27 cellular contexts compared by ENCODE assay signal in genomic region chr6:33078442-33078841, GRCh38. TPM values are rescaled to one million over a fixed set of nuclear protein-coding genes. Genes with fewer than 3 reads are reported as not detected.
DNase-seq lines count a peak whose midpoint lies in the region; ATAC-seq, FAIRE-seq and TF ChIP-seq lines count a peak whose summit lies in the region.
"Had no signal": no experiment of that assay in that cellular context is flagged by ENCODE, and none has a peak within 500 bp of the region (broad histone marks: within the 10 kb centered on the region; RNA-seq: fewer than 3 reads in every experiment).

No MANE protein-coding gene starts in this region.

- H3K27ac ChIP-seq in HEK293 (ENCODE audit: extremely low read depth, low read depth, low read length) (no peak overlapping the region), neural progenitor cell (no peak overlapping the region)
- H3K27ac ChIP-seq: brain microvascular endothelial cell, gastrocnemius medialis, parathyroid adenoma, thyroid gland had no signal

- H3K9me3 ChIP-seq in HEK293 (ENCODE audit: control insufficient read depth, insufficient read depth, low read depth, low read length) (no peaks in the 10 kb centered on the region), neural progenitor cell (ENCODE audit: low read depth) (no peaks in the 10 kb centered on the region)
- H3K9me3 ChIP-seq: gastrocnemius medialis, thyroid gland had no signal

- H3K27me3 ChIP-seq in neural progenitor cell: peaks cover 12% of the 10 kb centered on the region
- H3K27me3 ChIP-seq: brain microvascular endothelial cell, thyroid gland had no signal

- intact Hi-C loops in CD14-positive monocyte (cut with micrococcal nuclease): no loop called here

- H3K9me3 Mint-ChIP-seq in CD14-positive monocyte (no peaks in the 10 kb centered on the region), neural progenitor cell (no peaks in the 10 kb centered on the region)
- no peaks in the 10 kb centered on the region for H3K9me3 Mint-ChIP-seq in central memory CD8-positive, alpha-beta T cell
- H3K9me3 Mint-ChIP-seq: natural killer cell treated with Interleukin-12 subunit alpha and Interleukin-12 subunit beta and Interleukin-15 and Interleukin-18, amount 100 ng/mL, for 72 hours had no signal

- no peaks in the 10 kb centered on the region for H3K79me2 ChIP-seq in neural progenitor cell (ENCODE audit: low read depth)
- H3K79me2 ChIP-seq: parathyroid adenoma had no signal

- CTCF ChIA-PET in HEK293 (lab: Yijun Ruan, JAX): interaction anchor here (0.6 to 1.3 kb wide), 5 partner anchors 21 to 306 kb away, joined by 3 to 4 read pairs (median 3); no protein-coding TSS in a partner anchor

- H3F3A ChIP-seq in neural progenitor cell (ENCODE audit: low read depth): peaks cover 10% of the 10 kb centered on the region

- POLR2A ChIA-PET in HEK293 (lab: Yijun Ruan, JAX): no interaction called here

- TF ChIP-seq CTCF in CD14-positive monocyte (IDR thresholded peaks at IDR 0.05): no peak
- no peak for TF ChIP-seq CTCF in HEK293 (tag by site-specific recombination; IDR thresholded peaks at IDR 0.05)
- TF ChIP-seq CTCF in neural progenitor cell (IDR thresholded peaks at IDR 0.05): no peak

- no peaks in the 10 kb centered on the region for H4K20me1 ChIP-seq in neural progenitor cell (ENCODE audit: low read depth)

- H3K27me3 Mint-ChIP-seq in CD14-positive monocyte (ENCODE audit: low read depth in 3 of 3) (peaks cover 0 to 4% (median 2%) of the 10 kb centered on the region in 3 donors), neural progenitor cell (ENCODE audit: insufficient read depth, low read depth) (peaks cover 15% of the 10 kb centered on the region)
- H3K27me3 Mint-ChIP-seq in central memory CD8-positive, alpha-beta T cell: no peaks in the 10 kb centered on the region
- H3K27me3 Mint-ChIP-seq: natural killer cell treated with Interleukin-12 subunit alpha and Interleukin-12 subunit beta and Interleukin-15 and Interleukin-18, amount 100 ng/mL, for 72 hours had no signal

- H3K9ac ChIP-seq in neural progenitor cell: no peak overlapping the region
- H3K9ac ChIP-seq: parathyroid adenoma had no signal

- H3K4me3 ChIP-seq in HEK293 (ENCODE audit: low read depth, low read length) (no peak overlapping the region), neural progenitor cell (no peak overlapping the region)
- H3K4me3 ChIP-seq: gastrocnemius medialis, thyroid gland had no signal

- H3K27ac Mint-ChIP-seq in CD14-positive monocyte (peak overlapping the region in 5 of 7 donors; percentile 69 to 85 (median 73)), neural progenitor cell (no peak overlapping the region)
- H3K27ac Mint-ChIP-seq in central memory CD8-positive, alpha-beta T cell (ENCODE audit: low read depth): peak overlapping the region; percentile 98
- H3K27ac Mint-ChIP-seq: activated CD4-positive, alpha-beta T cell treated with anti-CD3 and anti-CD28 coated beads for 36 hours; activated CD8-positive, alpha-beta T cell treated with anti-CD3 and anti-CD28 coated beads, Interleukin-2, amount 10 ng/mL, durations not matched to agents 7 days and 5 days had no signal

- no peak overlapping the region for H3K4me2 ChIP-seq in neural progenitor cell

- H2AFZ ChIP-seq in neural progenitor cell (replicated peaks): no peak overlapping the region
- H2AFZ ChIP-seq: parathyroid adenoma had no signal

- H3K36me3 Mint-ChIP-seq in CD14-positive monocyte: peaks cover 55 to 64% of the 10 kb centered on the region in 2 donors
- H3K36me3 Mint-ChIP-seq in central memory CD8-positive, alpha-beta T cell (ENCODE audit: insufficient read depth): peaks cover 46% of the 10 kb centered on the region
- H3K36me3 Mint-ChIP-seq in neural progenitor cell: no peaks in the 10 kb centered on the region
- H3K36me3 Mint-ChIP-seq: natural killer cell treated with Interleukin-12 subunit alpha and Interleukin-12 subunit beta and Interleukin-15 and Interleukin-18, amount 100 ng/mL, for 72 hours had no signal

- H3K4me1 ChIP-seq in HEK293 (ENCODE audit: control insufficient read depth, insufficient read depth, low read length): peaks cover 5% of the 10 kb centered on the region
- H3K4me1 ChIP-seq in neural progenitor cell: no peaks in the 10 kb centered on the region
- H3K4me1 ChIP-seq: parathyroid adenoma had no signal

- FAIRE-seq in urothelium cell line (lab: Jason Lieb, UNC): no peak

- peaks cover 71% of the 10 kb centered on the region for H3K4me1 Mint-ChIP-seq in CD14-positive monocyte
- peaks cover 84% of the 10 kb centered on the region for H3K4me1 Mint-ChIP-seq in central memory CD8-positive, alpha-beta T cell
- peaks cover 35% of the 10 kb centered on the region for H3K4me1 Mint-ChIP-seq in neural progenitor cell

- no peak for DNase-seq in CD14-positive monocyte (ENCODE audit: low spot score)
- DNase-seq in central memory CD8-positive, alpha-beta T cell (ENCODE audit: low spot score in 2 of 2): no peak
- no peak for DNase-seq in neural progenitor cell (ENCODE audit: low spot score)
- DNase-seq in germinal center (ENCODE audit: low spot score): no peak
- DNase-seq in urothelium cell line (ENCODE audit: low spot score): no peak
- DNase-seq: activated CD4-positive, alpha-beta T cell treated with anti-CD3 and anti-CD28 coated beads for 36 hours; activated CD8-positive, alpha-beta T cell treated with anti-CD3 and anti-CD28 coated beads, Interleukin-2, amount 10 ng/mL, durations not matched to agents 7 days and 5 days; activated naive CD4-positive, alpha-beta T cell treated with anti-CD3 and anti-CD28 coated beads, Interleukin-2, amount 50 U/mL, for 16 hours; AML-193; amygdala; brain microvascular endothelial cell; gastrocnemius medialis; GDM1; H7; midbrain; NCI-H1417 treated with DMSO at 0.1 percent for 48 hours; NCI-H2029 treated with DMSO at 0.1 percent for 48 hours; NCI-H226; NCI-H526 treated with DMSO at 0.1 percent for 48 hours; NK-92 treated with Interleukin-12 subunit alpha and Interleukin-12 subunit beta, amount 100 ng/mL, for 24 hours; Right ventricle myocardium superior; thyroid gland had no signal

- no peaks in the 10 kb centered on the region for H3K36me3 ChIP-seq in HEK293 (ENCODE audit: control insufficient read depth in 2 of 2, insufficient read depth in 1 of 2, low read length in 2 of 2)
- H3K36me3 ChIP-seq in neural progenitor cell: no peaks in the 10 kb centered on the region
- H3K36me3 ChIP-seq: brain microvascular endothelial cell, gastrocnemius medialis, thyroid gland had no signal

- ATAC-seq in central memory CD8-positive, alpha-beta T cell (replicated peaks; ENCODE audit: extremely low read depth, poor library complexity, severe bottlenecking): no peak
- no peak for ATAC-seq in GM19397 (IDR thresholded peaks at IDR 0.05; ENCODE audit: unreplicated experiment)
- no peak for ATAC-seq in HG03025 (IDR thresholded peaks at IDR 0.05; ENCODE audit: low FRiP score, unreplicated experiment)
- ATAC-seq: activated CD4-positive, alpha-beta T cell treated with anti-CD3 and anti-CD28 coated beads for 36 hours; activated CD8-positive, alpha-beta T cell treated with anti-CD3 and anti-CD28 coated beads, Interleukin-2, amount 10 ng/mL, durations not matched to agents 7 days and 5 days; gastrocnemius medialis; natural killer cell treated with Interleukin-12 subunit alpha and Interleukin-12 subunit beta and Interleukin-15 and Interleukin-18, amount 100 ng/mL, for 72 hours had no signal

- peak overlapping the region; percentile 92 to 96 for H3K4me3 Mint-ChIP-seq in CD14-positive monocyte
- peak overlapping the region; percentile 86 for H3K4me3 Mint-ChIP-seq in central memory CD8-positive, alpha-beta T cell
- H3K4me3 Mint-ChIP-seq in neural progenitor cell: peak overlapping the region; percentile 64
- H3K4me3 Mint-ChIP-seq: activated CD4-positive, alpha-beta T cell treated with anti-CD3 and anti-CD28 coated beads for 36 hours; activated CD8-positive, alpha-beta T cell treated with anti-CD3 and anti-CD28 coated beads, Interleukin-2, amount 10 ng/mL, durations not matched to agents 7 days and 5 days had no signal

TF ChIP-seq in HEK293, 187 proteins besides CTCF, POLR2A, EP300 and RAD21:
- TF ChIP-seq, protein P1, sequence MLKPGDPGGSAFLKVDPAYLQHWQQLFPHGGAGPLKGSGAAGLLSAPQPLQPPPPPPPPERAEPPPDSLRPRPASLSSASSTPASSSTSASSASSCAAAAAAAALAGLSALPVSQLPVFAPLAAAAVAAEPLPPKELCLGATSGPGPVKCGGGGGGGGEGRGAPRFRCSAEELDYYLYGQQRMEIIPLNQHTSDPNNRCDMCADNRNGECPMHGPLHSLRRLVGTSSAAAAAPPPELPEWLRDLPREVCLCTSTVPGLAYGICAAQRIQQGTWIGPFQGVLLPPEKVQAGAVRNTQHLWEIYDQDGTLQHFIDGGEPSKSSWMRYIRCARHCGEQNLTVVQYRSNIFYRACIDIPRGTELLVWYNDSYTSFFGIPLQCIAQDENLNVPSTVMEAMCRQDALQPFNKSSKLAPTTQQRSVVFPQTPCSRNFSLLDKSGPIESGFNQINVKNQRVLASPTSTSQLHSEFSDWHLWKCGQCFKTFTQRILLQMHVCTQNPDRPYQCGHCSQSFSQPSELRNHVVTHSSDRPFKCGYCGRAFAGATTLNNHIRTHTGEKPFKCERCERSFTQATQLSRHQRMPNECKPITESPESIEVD (tag by site-specific recombination; IDR thresholded peaks at IDR 0.05): peak; percentile 56; the same call in 1 of the 2 replicates
- no peak for TF ChIP-seq ZNF529 (tag by site-specific recombination; IDR thresholded peaks at IDR 0.05; ENCODE audit: insufficient replicate concordance)

RNA-seq across cellular contexts. Expression of gene HLA-DPB1, which starts 2.7 kb away (rescaled TPM):
- polyA plus RNA-seq in CD14-positive monocyte: 100 to 1,000 TPM; 569 to 682 TPM
- total RNA-seq in neural progenitor cell (ENCODE audit: low replicate concordance): 8.0 and 23.3 TPM in 2 replicates

RNA-seq across cellular contexts. Expression of gene HLA-DPA1, which starts 5.0 kb away (rescaled TPM):
- 100 to 1,000 TPM; 578 to 796 TPM for polyA plus RNA-seq in CD14-positive monocyte
- 1.5 and 2.8 TPM in 2 replicates for total RNA-seq in neural progenitor cell (ENCODE audit: low replicate concordance)
